ENCODE assay signal across 9 cellular contexts in genomic region chr19:49809155-49809986, GRCh38. TPM values are rescaled to one million over a fixed set of nuclear protein-coding genes. Genes with fewer than 3 reads are reported as not detected.
DNase-seq lines count a peak whose midpoint lies in the region; ATAC-seq, FAIRE-seq and TF ChIP-seq lines count a peak whose summit lies in the region.
"Had no signal": no experiment of that assay in that cellular context is flagged by ENCODE, and none has a peak within 500 bp of the region (broad histone marks: within the 10 kb centered on the region; RNA-seq: fewer than 3 reads in every experiment).

No MANE protein-coding gene starts in this region.

- H3K4me1 Mint-ChIP-seq in astrocyte (ENCODE audit: low read depth, unreplicated experiment) = peaks cover 5% of the 10 kb centered on the region

- peak overlapping the region; percentile 76 for H3K4me3 Mint-ChIP-seq in astrocyte (ENCODE audit: unreplicated experiment)

- no peaks in the 10 kb centered on the region for H3K9me3 Mint-ChIP-seq in astrocyte (ENCODE audit: unreplicated experiment)

- peak overlapping the region; percentile 61 for H3K4me3 ChIP-seq in astrocyte (ENCODE audit: insufficient read depth, low read depth, low read length)

- in situ Hi-C loops in GM13977 (cut with MboI; ENCODE audit: low pct_unique_long_range_greater_than_20kb, low sequenced_read_pairs, unreplicated experiment) = no loop called here

- peak overlapping the region; percentile 67 for H2AFZ ChIP-seq in astrocyte (ENCODE audit: low read depth, low read length)

- H3K4me1 ChIP-seq in astrocyte (ENCODE audit: insufficient read depth, low read length) = peaks cover 20% of the 10 kb centered on the region

- peaks cover 3% of the 10 kb centered on the region for H3K36me3 ChIP-seq in astrocyte (ENCODE audit: insufficient read depth, low read length)

- H3K9ac ChIP-seq in astrocyte (ENCODE audit: low read length) = peak overlapping the region; percentile 78

- no peaks in the 10 kb centered on the region for H3K27me3 ChIP-seq in astrocyte (ENCODE audit: insufficient read depth, low read length)

- DNase-seq in GM13977 (ENCODE audit: low spot score) = no peak
- DNase-seq in astrocyte (ENCODE audit: low read depth) = peak; percentile 16
- peak; percentile 11 to 60 for DNase-seq in hippocampal formation (lab: John Stamatoyannopoulos, UW)
- DNase-seq in retina = peak; percentile 85
- no peak for DNase-seq in middle frontal gyrus (ENCODE audit: extremely low spot score, low spot score)
- DNase-seq in NOMO-1 treated with dmso at 0.1 percent for 144 hours (lab: John Stamatoyannopoulos, UW; ENCODE audit: unreplicated experiment) = no peak

- H3K79me2 ChIP-seq in astrocyte (ENCODE audit: insufficient read depth, low read length) = no peaks in the 10 kb centered on the region

- no peaks in the 10 kb centered on the region for H3K27me3 Mint-ChIP-seq in astrocyte (ENCODE audit: low read depth, unreplicated experiment)

- H3K27ac Mint-ChIP-seq in astrocyte (ENCODE audit: unreplicated experiment) = no peak overlapping the region

- no peak for FAIRE-seq in astrocyte (lab: Jason Lieb, UNC)

- TF ChIP-seq CTCF in GM13977 (IDR thresholded peaks at IDR 0.05; ENCODE audit: extremely low read depth, insufficient read depth, missing control alignments) (peak; percentile 35), astrocyte (IDR thresholded peaks at IDR 0.05; ENCODE audit: insufficient read depth, low read depth, low read length) (no peak)

- H3K27ac ChIP-seq in astrocyte (ENCODE audit: low read depth, low read length) = no peak overlapping the region

- H3K4me2 ChIP-seq in astrocyte (ENCODE audit: low read length) = peak overlapping the region; percentile 95

- H4K20me1 ChIP-seq in astrocyte (ENCODE audit: insufficient read depth, low read length) = peaks cover 9% of the 10 kb centered on the region

- ATAC-seq in SK-N-SH treated with all-trans-retinoic acid at 6 μM for 48 hours (peak; percentile 47), GM18519 (IDR thresholded peaks at IDR 0.05; ENCODE audit: low FRiP score, unreplicated experiment) (no peak)

- H3K36me3 Mint-ChIP-seq in astrocyte (ENCODE audit: low read depth, unreplicated experiment) = peaks cover 9% of the 10 kb centered on the region

- no peaks in the 10 kb centered on the region for H3K9me3 ChIP-seq in astrocyte (ENCODE audit: insufficient read depth, low read depth, low read length)

TF ChIP-seq in SK-N-SH treated with all-trans-retinoic acid at 6 μM for 48 hours, 23 proteins besides CTCF, POLR2A, EP300 and RAD21:
- TF ChIP-seq ARNTL (CRISPR knock-in tag; IDR thresholded peaks at IDR 0.05; ENCODE audit: borderline replicate concordance, low read depth) (no peak), ISL1 (CRISPR knock-in tag; IDR thresholded peaks at IDR 0.05) (no peak), CREB5 (CRISPR knock-in tag; IDR thresholded peaks at IDR 0.05; ENCODE audit: low read depth) (no peak), SNAI2 (CRISPR knock-in tag; IDR thresholded peaks at IDR 0.05) (no peak), TSHZ2 (CRISPR knock-in tag; IDR thresholded peaks at IDR 0.05) (no peak), TOX (CRISPR knock-in tag; IDR thresholded peaks at IDR 0.05; ENCODE audit: borderline replicate concordance) (no peak), OSR1 (CRISPR knock-in tag; IDR thresholded peaks at IDR 0.05) (no peak), BACH2 (CRISPR knock-in tag; IDR thresholded peaks at IDR 0.05; ENCODE audit: borderline replicate concordance) (no peak), TCF4 (CRISPR knock-in tag; IDR thresholded peaks at IDR 0.05; ENCODE audit: borderline replicate concordance) (no peak), ZC3H10 (CRISPR knock-in tag; IDR thresholded peaks at IDR 0.05) (no peak), ZFP3 (CRISPR knock-in tag; IDR thresholded peaks at IDR 0.05) (no peak), CSDC2 (CRISPR knock-in tag; IDR thresholded peaks at IDR 0.05) (no peak), ZNF70 (CRISPR knock-in tag; IDR thresholded peaks at IDR 0.05) (no peak), ZNF565 (CRISPR knock-in tag; conservative IDR thresholded peaks at IDR 0.05; ENCODE audit: low read depth) (no peak), ZFP30 (CRISPR knock-in tag; IDR thresholded peaks at IDR 0.05) (no peak), PATZ1 (CRISPR knock-in tag; IDR thresholded peaks at IDR 0.05; ENCODE audit: borderline replicate concordance) (no peak), GLIS3 (CRISPR knock-in tag; IDR thresholded peaks at IDR 0.05) (no peak)

RNA-seq across cellular contexts. Expression of gene FUZ, which starts 3.7 kb away (rescaled TPM):
- total RNA-seq in astrocyte = 8.9 and 9.8 TPM in 2 replicates

RNA-seq across cellular contexts. Expression of gene MED25, which starts 8.7 kb away (rescaled TPM):
- 61.3 and 72.2 TPM in 2 replicates for total RNA-seq in astrocyte

RNA-seq across cellular contexts. Expression of gene PTOV1, which starts 41.6 kb away (rescaled TPM):
- total RNA-seq in astrocyte = 162 and 172 TPM in 2 replicates

RNA-seq across cellular contexts. Expression of gene AP2A1, which starts 42.6 kb away (rescaled TPM):
- 163 and 168 TPM in 2 replicates for total RNA-seq in astrocyte

RNA-seq across cellular contexts. Expression of gene TSKS, which starts 46.3 kb away (rescaled TPM):
- not detected in 2 replicates for total RNA-seq in astrocyte
- total RNA-seq: dermis microvascular lymphatic vessel endothelial cell had no signal

Comparison
In these comparisons a context has a peak if more than half of its experiments do, and no peak if none do; other contexts are left out.
1. DNase-seq: peak in astrocyte (single experiment), hippocampal formation (2 of 2) and retina (single experiment); none in GM13977 (single experiment), middle frontal gyrus (single experiment) and NOMO-1 treated with dmso at 0.1 percent for 144 hours (single experiment).